23 cellular contexts compared by ENCODE assay signal in the genomic region with DNA sequence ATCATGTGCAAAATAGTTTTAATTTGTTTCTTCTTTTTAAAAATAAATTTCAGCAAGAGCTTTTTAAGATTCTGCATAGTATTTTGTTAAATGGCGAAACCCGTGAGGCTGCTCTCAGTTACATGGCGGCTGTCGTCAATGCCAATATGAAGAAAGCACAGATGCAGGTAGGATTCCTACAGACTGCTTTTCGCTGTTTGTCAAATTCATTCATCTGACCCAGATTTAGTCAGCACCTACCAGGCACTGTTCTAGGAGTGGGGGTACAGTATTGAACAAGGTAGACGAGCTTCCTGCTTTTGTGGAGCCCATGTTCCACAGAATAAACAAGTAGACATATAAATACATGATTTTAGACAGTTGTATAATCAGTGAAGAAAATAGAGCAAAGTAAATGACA.
"Had no signal": no experiment of that assay in that cellular context is flagged by ENCODE, and none has a peak within 500 bp of the region (broad histone marks: within the 10 kb centered on the region; RNA-seq: fewer than 3 reads in every experiment).

No MANE protein-coding gene starts in this region.

- H3K9me3 ChIP-seq: esophagus squamous epithelium, prostate gland, right atrium auricular region, stomach, transverse colon, upper lobe of right lung, uterus had no signal

- DNase-seq: dermis blood vessel endothelial cell; effector memory CD8-positive, alpha-beta T cell; erythroblast; esophagus squamous epithelium; foreskin melanocyte; naive thymus-derived CD8-positive, alpha-beta T cell; nephron progenitor cell; stimulated activated CD4-positive, alpha-beta T cell treated with anti-CD3 and anti-CD28 coated beads, Interleukin-12 subunit alpha, Interleukin-12 subunit beta, amount 100 ng/mL, for 4 hours; stimulated activated CD4-positive, alpha-beta T cell treated with anti-CD3 and anti-CD28 coated beads, Interleukin-1b, Interleukin-23, amount 100 ng/mL, for 48 hours; stimulated activated CD4-positive, alpha-beta T cell treated with anti-CD3 and anti-CD28 coated beads, Interleukin-4, amount 100 ng/mL, for 1 hour; stimulated activated CD8-positive, alpha-beta memory T cell treated with anti-CD3 and anti-CD28 coated beads, Interleukin-4, amount 100 ng/mL, for 48 hours; stimulated activated naive CD4-positive, alpha-beta T cell treated with Interleukin-2 at 50 U/mL for 16 hours; stomach; transverse colon; upper lobe of right lung; uterus had no signal

- H3K4me3 ChIP-seq: coronary artery, esophagus squamous epithelium, lung, prostate gland, right atrium auricular region, smooth muscle cell, stomach, transverse colon, upper lobe of right lung, uterus had no signal

- H3K4me1 ChIP-seq: esophagus squamous epithelium, prostate gland, right atrium auricular region, stomach, transverse colon, upper lobe of right lung, uterus had no signal

- ATAC-seq: effector memory CD8-positive, alpha-beta T cell; left lobe of liver; naive thymus-derived CD8-positive, alpha-beta T cell; sciatic nerve; upper lobe of right lung had no signal

- H3K27me3 ChIP-seq: esophagus squamous epithelium, right atrium auricular region, stomach, transverse colon, upper lobe of right lung, uterus had no signal

- H3K4me2 ChIP-seq: smooth muscle cell had no signal

- H3K36me3 ChIP-seq: uterus had no signal

- H3K27ac ChIP-seq: coronary artery, esophagus squamous epithelium, prostate gland, right atrium auricular region, stomach, transverse colon, upper lobe of right lung, uterus had no signal
